1 cellular context compared by ENCODE assay signal in genomic region chr1:67126111-67126746, GRCh38.
TF ChIP-seq lines count a peak whose summit lies in the region.

No MANE protein-coding gene starts in this region.

TF ChIP-seq in WTC11, 78 proteins besides CTCF, POLR2A, EP300 and RAD21 (continued from another document):
- no peak for TF ChIP-seq PREB (CRISPR knock-in tag; IDR thresholded peaks at IDR 0.05; ENCODE audit: borderline replicate concordance)
- no peak for TF ChIP-seq ZSCAN18 (CRISPR knock-in tag; IDR thresholded peaks at IDR 0.05)
- TF ChIP-seq ZBTB43 (CRISPR knock-in tag; IDR thresholded peaks at IDR 0.05), result no peak
- no peak for TF ChIP-seq GRHL2 (CRISPR knock-in tag; IDR thresholded peaks at IDR 0.05; ENCODE audit: insufficient replicate concordance, severe bottlenecking)
- no peak for TF ChIP-seq HMGXB4 (CRISPR knock-in tag; IDR thresholded peaks at IDR 0.05)
- TF ChIP-seq ZNF317 (CRISPR knock-in tag; IDR thresholded peaks at IDR 0.05; ENCODE audit: borderline replicate concordance, low read depth), result no peak
- no peak for TF ChIP-seq NR1H2 (CRISPR knock-in tag; IDR thresholded peaks at IDR 0.05)
- no peak for TF ChIP-seq MXD4 (CRISPR knock-in tag; IDR thresholded peaks at IDR 0.05; ENCODE audit: borderline replicate concordance)
- no peak for TF ChIP-seq CREB1 (CRISPR knock-in tag; IDR thresholded peaks at IDR 0.05)
- no peak for TF ChIP-seq NR2C2 (CRISPR knock-in tag; IDR thresholded peaks at IDR 0.05)
